Comparison of ENCODE assay signal across 12 cellular contexts in the genomic region with DNA sequence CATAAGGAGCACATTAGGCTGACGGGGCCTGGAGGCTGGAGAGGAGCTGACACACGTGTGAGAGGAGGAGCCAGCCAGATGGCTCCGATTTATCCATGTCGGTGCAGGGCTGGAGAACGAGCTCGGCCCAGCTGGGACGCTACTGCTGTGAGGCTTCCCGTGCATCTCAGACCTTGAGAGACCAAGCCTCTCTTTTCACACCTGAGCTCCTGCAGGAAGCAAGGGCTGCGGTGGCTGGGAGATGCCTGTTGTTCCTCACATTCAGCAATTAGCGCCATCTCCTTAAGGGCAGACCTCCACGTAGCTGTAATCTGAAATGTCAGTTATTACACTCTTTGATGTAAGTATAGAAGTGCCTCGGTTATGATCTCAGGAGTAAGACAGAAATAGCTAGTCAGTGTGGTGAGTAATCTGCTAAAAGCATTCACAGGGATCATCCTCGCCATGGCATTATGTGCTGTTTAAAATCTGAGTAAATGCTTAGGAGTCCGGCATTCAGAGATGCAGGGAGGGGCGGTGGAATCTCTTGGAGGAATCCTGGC.
DNase-seq lines count a peak whose midpoint lies in the region; ATAC-seq, FAIRE-seq and TF ChIP-seq lines count a peak whose summit lies in the region.
"Had no signal": no experiment of that assay in that cellular context is flagged by ENCODE, and none has a peak within 500 bp of the region (broad histone marks: within the 10 kb centered on the region; RNA-seq: fewer than 3 reads in every experiment).

No MANE protein-coding gene starts in this region.

- CTCF ChIA-PET in AG04450 (lab: Charles Lee) = no interaction called here

- no peak for TF ChIP-seq CTCF in AG04450 (IDR thresholded peaks at IDR 0.05; ENCODE audit: low read depth, low read length)

- FAIRE-seq in urothelium cell line (lab: Jason Lieb, UNC) = no peak
- FAIRE-seq: GM12878 had no signal

- H3K9me3 ChIP-seq in AG04450 (ENCODE audit: control insufficient read depth, insufficient read depth, low read length) = no peaks in the 10 kb centered on the region

- POLR2A ChIA-PET in AG04450 (lab: Yijun Ruan, JAX) = interaction anchor here (0.5 to 0.6 kb wide), 3 partner anchors 15 to 114 kb away, joined by 5 to 8 read pairs (median 7); no protein-coding TSS in a partner anchor

- no peak for ATAC-seq in esophagus mucosa
- ATAC-seq: GM12878; stimulated activated memory B cell treated with anti-CD40 and anti-IgM and Interleukin-4, amounts not matched to agents 10 μg/mL and 1 μg/mL and 100 μg/mL, for 72 hours had no signal

- peak overlapping the region; percentile 84 for H3K27ac ChIP-seq in AG04450 (ENCODE audit: low read depth, low read length)
- H3K27ac ChIP-seq in caudate nucleus (ENCODE audit: low read depth, low read length) = peak overlapping the region; percentile 26

- H3K4me3 ChIP-seq in AG04450 (ENCODE audit: low read depth, low read length) = peak overlapping the region; percentile 43
- H3K4me3 ChIP-seq: GM12878, skin epidermis had no signal

- H3K27me3 ChIP-seq in AG04450 (ENCODE audit: control insufficient read depth, insufficient read depth, low read length) = no peaks in the 10 kb centered on the region

- DNase-seq in AG04450 (ENCODE audit: low read depth, low spot score) = no peak
- peak; percentile 58 for DNase-seq in LHCN-M2 (ENCODE audit: low read depth)
- peak in 18 of 61 donors; percentile 4 to 81 (median 26) for DNase-seq in caudate nucleus (lab: John Stamatoyannopoulos, UW)
- DNase-seq in left kidney (ENCODE audit: low read depth, low spot score) = peak; percentile 58
- no peak for DNase-seq in NCI-H1092 treated with DMSO at 0.1 percent for 48 hours (lab: John Stamatoyannopoulos, UW)
- DNase-seq in AML-193 (lab: John Stamatoyannopoulos, UW) = no peak
- DNase-seq in urothelium cell line (ENCODE audit: low spot score) = no peak
- DNase-seq: NCI-H2029 had no signal

Comparison
In these comparisons a context has a peak if more than half of its experiments do, and no peak if none do; other contexts are left out.
1. DNase-seq: peak in LHCN-M2 (single experiment) and left kidney (single experiment); none in AG04450 (single experiment), NCI-H1092 treated with DMSO at 0.1 percent for 48 hours (single experiment), AML-193 (0 of 2) and urothelium cell line (single experiment).